In genomic region chr2:207296265-207296948, GRCh38 we compare ENCODE assay signal across 25 cellular contexts.
DNase-seq lines count a peak whose midpoint lies in the region; ATAC-seq and TF ChIP-seq lines count a peak whose summit lies in the region.
"Had no signal": no experiment of that assay in that cellular context is flagged by ENCODE, and none has a peak within 500 bp of the region (broad histone marks: within the 10 kb centered on the region; RNA-seq: fewer than 3 reads in every experiment).

No MANE protein-coding gene starts in this region.

- H4K20me1 ChIP-seq in osteoblast (ENCODE audit: insufficient read depth, low read length): no peaks in the 10 kb centered on the region

- TF ChIP-seq CTCF in cardiac fibroblast (IDR thresholded peaks at IDR 0.05; ENCODE audit: low read depth, low read length) (no peak), osteoblast (IDR thresholded peaks at IDR 0.05; ENCODE audit: extremely low read depth, low read depth, low read length) (no peak)

- H3K4me3 ChIP-seq in cardiac fibroblast (replicated peaks in 1 of 2; ENCODE audit: low read depth in 2 of 2, low read length in 2 of 2) (no peak overlapping the region), osteoblast (ENCODE audit: insufficient read depth, low read length) (no peak overlapping the region)
- H3K4me3 ChIP-seq: ascending aorta, MG63, skin epidermis had no signal

- H3K4me2 ChIP-seq in osteoblast (ENCODE audit: insufficient read depth, low read length): peak overlapping the region; percentile 7

- H2AFZ ChIP-seq in osteoblast (ENCODE audit: low read length): peak overlapping the region; percentile 11

- DNase-seq in NCI-H1092 treated with DMSO at 0.1 percent for 48 hours (lab: John Stamatoyannopoulos, UW) (peak; percentile 22), NCI-H1092 (lab: John Stamatoyannopoulos, UW) (no peak), cardiac fibroblast (ENCODE audit: low read depth in 2 of 2) (peak; percentile 34 to 45), left cardiac atrium (no peak), osteoblast (ENCODE audit: insufficient read length, low spot score, missing footprints) (no peak), NCI-H510A treated with DMSO at 0.1 percent for 48 hours (lab: John Stamatoyannopoulos, UW) (no peak), iPS-NIHi11 (ENCODE audit: low spot score) (no peak)
- DNase-seq: activated CD4-positive, alpha-beta T cell treated with anti-CD3 and anti-CD28 coated beads, Interleukin-2, amount 50 U/mL, for 4 hours; activated CD8-positive, alpha-beta memory T cell treated with anti-CD3 and anti-CD28 coated beads, Interleukin-2, amount 50 U/mL, for 4 hours; effector CD4-positive, alpha-beta T cell; erythroblast; foreskin melanocyte; hippocampal formation; KBM-7; MG63; NCI-H1436 treated with DMSO at 0.1 percent for 48 hours; NCI-H2171; NCI-H526; RPMI8226; WERI-Rb-1 had no signal

- no peak overlapping the region for H3K27ac ChIP-seq in osteoblast (ENCODE audit: low read depth, low read length)
- H3K27ac ChIP-seq: 22Rv1, ascending aorta, skin epidermis, WERI-Rb-1 had no signal

- no peaks in the 10 kb centered on the region for H3K79me2 ChIP-seq in osteoblast (ENCODE audit: insufficient read depth, low read length)

- intact Hi-C loops in left cardiac atrium (cut with DNase I): no loop called here

- H3K36me3 ChIP-seq in osteoblast (ENCODE audit: insufficient read depth, low read length): no peaks in the 10 kb centered on the region
- H3K36me3 ChIP-seq: ascending aorta, MG63, WERI-Rb-1 had no signal

- no peaks in the 10 kb centered on the region for H3K9me3 ChIP-seq in osteoblast (ENCODE audit: low read depth, low read length)
- H3K9me3 ChIP-seq: ascending aorta had no signal

- no peaks in the 10 kb centered on the region for H3K27me3 ChIP-seq in osteoblast (ENCODE audit: insufficient read depth, low read length)
- H3K27me3 ChIP-seq: ascending aorta, MG63 had no signal

- peaks cover 7% of the 10 kb centered on the region for H3K4me1 ChIP-seq in osteoblast (ENCODE audit: insufficient read depth, low read length)
- H3K4me1 ChIP-seq: ascending aorta had no signal

- peak; percentile 77 to 89 for ATAC-seq in left cardiac atrium
- no peak for ATAC-seq in GM18858 (IDR thresholded peaks at IDR 0.05; ENCODE audit: unreplicated experiment)
- ATAC-seq: activated naive CD4-positive, alpha-beta T cell treated with anti-CD3 and anti-CD28 coated beads, Interleukin-2, amount 50 U/mL, for 72 hours had no signal

Comparison
In these comparisons a context has a peak if more than half of its experiments do, and no peak if none do; other contexts are left out.
1. DNase-seq: peak in NCI-H1092 treated with DMSO at 0.1 percent for 48 hours (single experiment) and cardiac fibroblast (2 of 2); none in NCI-H1092 (single experiment), left cardiac atrium (single experiment), osteoblast (single experiment), NCI-H510A treated with DMSO at 0.1 percent for 48 hours (single experiment) and iPS-NIHi11 (single experiment).